Comparison of ENCODE assay signal across 22 cellular contexts in genomic region chr21:44414291-44415072, GRCh38. TPM values are rescaled to one million over a fixed set of nuclear protein-coding genes. Genes with fewer than 3 reads are reported as not detected.
DNase-seq lines count a peak whose midpoint lies in the region; ATAC-seq, FAIRE-seq and TF ChIP-seq lines count a peak whose summit lies in the region.
"Had no signal": no experiment of that assay in that cellular context is flagged by ENCODE, and none has a peak within 500 bp of the region (broad histone marks: within the 10 kb centered on the region; RNA-seq: fewer than 3 reads in every experiment).

No MANE protein-coding gene starts in this region.

- 9% methylated on average over 30 of the region's 30 CpGs for WGBS in K562 (ENCODE audit: insufficient coverage, low coverage, missing lambda C conversion rate)
- WGBS in aorta, 2 donors, result 86 to 87% methylated on average over 30 of the region's 30 CpGs

- no peaks in the 10 kb centered on the region for H3K79me2 ChIP-seq in K562 (ENCODE audit: control insufficient read depth, insufficient read depth, low read length)

- H3K27ac ChIP-seq in K562 (ENCODE audit: extremely low read depth, low read depth, low read length) (no peak overlapping the region), aorta (ENCODE audit: low read depth in 1 of 2, low read length in 2 of 2) (no peak overlapping the region)
- H3K27ac ChIP-seq: prostate gland, skin epidermis, VCaP had no signal

- H3K4me3 ChIP-seq in K562 (no peak overlapping the region), aorta (ENCODE audit: low read length in 2 of 2) (no peak overlapping the region)
- H3K4me3 ChIP-seq: prostate gland, skin epidermis had no signal

- peaks cover 3% of the 10 kb centered on the region for H3K9me3 Mint-ChIP-seq in activated naive CD4-positive, alpha-beta T cell treated with anti-CD3 and anti-CD28 coated beads, Interleukin-2, amount 10 ng/mL, durations not matched to agents 7 days and 5 days
- H3K9me3 Mint-ChIP-seq in neural crest cell, result peaks cover 4% of the 10 kb centered on the region

- H3K36me3 Mint-ChIP-seq in activated naive CD4-positive, alpha-beta T cell treated with anti-CD3 and anti-CD28 coated beads, Interleukin-2, amount 10 ng/mL, durations not matched to agents 7 days and 5 days, result peaks cover 46% of the 10 kb centered on the region
- peaks cover 3% of the 10 kb centered on the region for H3K36me3 Mint-ChIP-seq in neural crest cell (ENCODE audit: low read depth)

- in situ Hi-C loops in K562 (cut with MboI), result no loop called here

- H3K27me3 ChIP-seq in K562 (ENCODE audit: control insufficient read depth in 2 of 2, insufficient read depth in 2 of 2, low read length in 2 of 2) (peaks cover 2 to 27% of the 10 kb centered on the region in 2 experiments; a peak in 2 of 5 replicates), aorta (ENCODE audit: control insufficient read depth in 1 of 2, insufficient read depth in 2 of 2, low read length in 1 of 2) (no peaks in the 10 kb centered on the region)

- no peak overlapping the region for H3K4me2 ChIP-seq in K562 (ENCODE audit: insufficient read depth, low read length)

- no peak for FAIRE-seq in K562 (lab: Jason Lieb, UNC)
- FAIRE-seq: endothelial cell of umbilical vein, GM19239, urothelium cell line had no signal

- ATAC-seq in K562 (peak; percentile 79), aorta (ENCODE audit: low FRiP score) (no peak)
- ATAC-seq: HCT116 had no signal

- peak; percentile 5 for DNase-seq in activated naive CD4-positive, alpha-beta T cell treated with anti-CD3 and anti-CD28 coated beads, Interleukin-2, amount 10 ng/mL, durations not matched to agents 7 days and 5 days
- DNase-seq in activated naive CD4-positive, alpha-beta T cell (lab: John Stamatoyannopoulos, UW), result no peak
- DNase-seq in K562 (ENCODE audit: extremely low read depth in 1 of 4, low spot score in 3 of 4), result peak in 1 of 4 experiments; percentile 34
- DNase-seq in neural crest cell (ENCODE audit: low read depth, low spot score), result no peak
- peak; percentile 14 to 64 for DNase-seq in aorta
- no peak for DNase-seq in amygdala (lab: John Stamatoyannopoulos, UW)
- no peak for DNase-seq in cerebellar nuclear complex (lab: John Stamatoyannopoulos, UW)
- DNase-seq: activated CD4-positive, alpha-beta T cell treated with anti-CD3 and anti-CD28 coated beads, Interleukin-2, amount 50 U/mL, for 1 hour; kidney glomerular epithelial cell; mammary epithelial cell; NCI-H187; NCI-H774; stimulated activated CD4-positive, alpha-beta T cell treated with anti-CD3 and anti-CD28 coated beads, Interleukin-1b, Interleukin-23, amount 100 ng/mL, for 48 hours had no signal

- H3K9ac ChIP-seq in K562 (ENCODE audit: insufficient read depth in 1 of 2, low read depth in 2 of 2, low read length in 2 of 2), result no peak overlapping the region

- no peak overlapping the region for H2AFZ ChIP-seq in K562 (ENCODE audit: low read depth, low read length)

- BruUV-seq in K562 (replicated peaks; lab: Mats Ljungman, UMichigan), result no TSS peak

- TF ChIP-seq CTCF in K562 (IDR thresholded peaks at IDR 0.05 in 2 of 3, conservative IDR thresholded peaks at IDR 0.05 in 1 of 3; ENCODE audit: insufficient read depth in 2 of 3, low read depth in 1 of 3, low read length in 3 of 3), result no peak
- no peak for TF ChIP-seq CTCF in neural crest cell (conservative IDR thresholded peaks at IDR 0.05)

- no peaks in the 10 kb centered on the region for H4K20me1 ChIP-seq in K562 (replicated peaks; ENCODE audit: control insufficient read depth, insufficient read depth, low read length)

- H3K9me3 ChIP-seq in K562 (replicated peaks; ENCODE audit: control insufficient read depth, insufficient read depth, low read depth, low read length) (peaks cover 2% of the 10 kb centered on the region; the same call in 1 of the 2 replicates), aorta (ENCODE audit: control insufficient read depth, low read length) (no peaks in the 10 kb centered on the region)
- H3K9me3 ChIP-seq: prostate gland had no signal

- no peaks in the 10 kb centered on the region for H3K27me3 Mint-ChIP-seq in activated naive CD4-positive, alpha-beta T cell treated with anti-CD3 and anti-CD28 coated beads, Interleukin-2, amount 10 ng/mL, durations not matched to agents 7 days and 5 days
- H3K27me3 Mint-ChIP-seq in neural crest cell (ENCODE audit: low read depth), result peaks cover 23% of the 10 kb centered on the region

- no peaks in the 10 kb centered on the region for H3K9me1 ChIP-seq in K562 (ENCODE audit: control insufficient read depth, insufficient read depth, low read length)

- intact Hi-C loops in K562 (cut with micrococcal nuclease), result no loop called here
- intact Hi-C loops in aorta (cut with DNase I), result loop anchor here in 1 of 2 donors (10.0 kb wide), 1 partner anchor 50 kb away; no protein-coding TSS in a partner anchor

- peaks cover 0 to 17% of the 10 kb centered on the region in 2 experiments; a peak in 1 of 5 replicates for H3K4me1 ChIP-seq in K562 (replicated peaks in 1 of 2; ENCODE audit: control insufficient read depth in 2 of 2, insufficient read depth in 2 of 2, low read length in 2 of 2)
- no peaks in the 10 kb centered on the region for H3K4me1 ChIP-seq in aorta (ENCODE audit: control insufficient read depth in 1 of 2, insufficient read depth in 2 of 2, low read length in 2 of 2)
- H3K4me1 ChIP-seq: prostate gland had no signal

- H3K27ac Mint-ChIP-seq in activated naive CD4-positive, alpha-beta T cell treated with anti-CD3 and anti-CD28 coated beads, Interleukin-2, amount 10 ng/mL, durations not matched to agents 7 days and 5 days, result no peak overlapping the region
- H3K27ac Mint-ChIP-seq in neural crest cell (ENCODE audit: unreplicated experiment), result peak overlapping the region; percentile 20

- TF ChIP-seq RAD21 in K562 (CRISPR knock-in tag; conservative IDR thresholded peaks at IDR 0.05 in 1 of 2, IDR thresholded peaks at IDR 0.05 in 1 of 2), result no peak

- TF ChIP-seq EP300 in K562 (IDR thresholded peaks at IDR 0.05; ENCODE audit: low read length), result no peak

- POLR2A ChIA-PET in K562 (lab: Yijun Ruan, JAX), result interaction anchor here (0.6 to 0.9 kb wide), 3 partner anchors 11 to 1268 kb away, joined by 3 to 4 read pairs (median 3); no protein-coding TSS in a partner anchor

- no peaks in the 10 kb centered on the region for H3K4me1 Mint-ChIP-seq in activated naive CD4-positive, alpha-beta T cell treated with anti-CD3 and anti-CD28 coated beads, Interleukin-2, amount 10 ng/mL, durations not matched to agents 7 days and 5 days
- no peaks in the 10 kb centered on the region for H3K4me1 Mint-ChIP-seq in neural crest cell
- H3K4me1 Mint-ChIP-seq: CD14-positive monocyte had no signal

- CTCF ChIA-PET in activated naive CD4-positive, alpha-beta T cell treated with anti-CD3 and anti-CD28 coated beads, Interleukin-2, amount 10 ng/mL, durations not matched to agents 7 days and 5 days (lab: Charles Lee), result no interaction called here
- CTCF ChIA-PET in K562 (lab: Yijun Ruan, JAX; ENCODE audit: low intra/inter-chr PET ratio), result no interaction called here

- H3K36me3 ChIP-seq in K562 (ENCODE audit: control insufficient read depth, insufficient read depth, low read length) (no peaks in the 10 kb centered on the region), aorta (ENCODE audit: control insufficient read depth in 1 of 2, insufficient read depth in 2 of 2, low read length in 1 of 2) (no peaks in the 10 kb centered on the region)
- H3K36me3 ChIP-seq: prostate gland had no signal

- TF ChIP-seq POLR2A in K562 (conservative IDR thresholded peaks at IDR 0.05), result no peak

- H3K4me3 Mint-ChIP-seq in activated naive CD4-positive, alpha-beta T cell treated with anti-CD3 and anti-CD28 coated beads, Interleukin-2, amount 10 ng/mL, durations not matched to agents 7 days and 5 days, result no peak overlapping the region
- no peak overlapping the region for H3K4me3 Mint-ChIP-seq in neural crest cell
- H3K4me3 Mint-ChIP-seq: CD14-positive monocyte had no signal

TF ChIP-seq in K562, 482 proteins besides CTCF, POLR2A, EP300 and RAD21 (continues in another document):
- TF ChIP-seq CHAMP1 (IDR thresholded peaks at IDR 0.05), result no peak
- TF ChIP-seq ZNF253 (CRISPR knock-in tag; conservative IDR thresholded peaks at IDR 0.05), result no peak

RNA-seq across cellular contexts. Expression of gene LRRC3, which starts 40.8 kb away (rescaled TPM):
- 0.07 and 0.25 TPM in 2 replicates for total RNA-seq in K562 (2011; cell fraction: chromatin; rRNA removed; ENCODE audit: low replicate concordance)
- total RNA-seq in K562 (2011; cell fraction: nucleolus; rRNA removed), result 0.17 and 0.26 TPM in 2 replicates
- 0.07 and 0.15 TPM in 2 replicates for total RNA-seq in K562 (2011; cell fraction: nucleoplasm; rRNA removed)
- total RNA-seq in K562 (2014; rRNA removed), result not detected in 2 replicates
- not detected in 2 replicates for total RNA-seq in K562 (2014; rRNA removed; fragmentation: Illumina TruSeq; extraction: Trizol)
- not detected in 2 replicates for total RNA-seq in K562 (2015; rRNA removed; fragmentation: Illumina TruSeq; extraction: Trizol)
- 0.04 TPM in 2 replicates for total RNA-seq in K562 (2021)
- polyA plus RNA-seq in K562 (2011; rRNA removed), result 0.03 and 0.04 TPM in 2 replicates
- polyA plus RNA-seq in K562 (2011; cell fraction: cytosol; rRNA removed), result 0.04 and 0.07 TPM in 2 replicates
- polyA plus RNA-seq in K562 (2011; cell fraction: nucleus; rRNA removed), result 0.03 and 0.04 TPM in 2 replicates
- 0.03 and 0.04 TPM in 2 replicates for polyA plus RNA-seq in K562 (2012)
- polyA plus RNA-seq in K562 (2014; fragmentation: Illumina TruSeq; extraction: Trizol), result not detected in 2 replicates
- not detected for polyA plus RNA-seq in K562 (2014; fragmentation: Nextera tagmentation; extraction: Ambion mirVana)
- polyA plus RNA-seq in K562 (2014; rRNA removed), result 0.03 TPM in 1 of 2 replicates, not detected in the other
- 0.07 TPM in 1 of 2 replicates, not detected in the other for polyA minus RNA-seq in K562 (2011; rRNA and poly(A)+ RNA removed)
- not detected in 2 replicates for polyA minus RNA-seq in K562 (2011; cell fraction: cytosol; rRNA and poly(A)+ RNA removed)
- under 0.01 and 0.13 TPM in 2 replicates for polyA minus RNA-seq in K562 (2011; cell fraction: nucleus; rRNA and poly(A)+ RNA removed)
- total RNA-seq in neural crest cell, result 9.6 and 10.1 TPM in 2 replicates
- 1 to 10 TPM; 1.6 to 5.3 TPM for total RNA-seq in aorta
- 1 to 10 TPM in 1 of 2 donors, under 1 TPM in 1; 0.63 to 1.5 TPM for polyA plus RNA-seq in aorta
- total RNA-seq: LHCN-M2 had no signal

Comparison
In these comparisons a context has a peak if more than half of its experiments do, and no peak if none do; other contexts are left out.
1. DNase-seq: peak in activated naive CD4-positive, alpha-beta T cell treated with anti-CD3 and anti-CD28 coated beads, Interleukin-2, amount 10 ng/mL, durations not matched to agents 7 days and 5 days (single experiment) and aorta (2 of 2); none in activated naive CD4-positive, alpha-beta T cell (0 of 4), neural crest cell (single experiment), amygdala (0 of 56) and cerebellar nuclear complex (0 of 2).